ENCODE assay signal across 8 cellular contexts in the genomic region with DNA sequence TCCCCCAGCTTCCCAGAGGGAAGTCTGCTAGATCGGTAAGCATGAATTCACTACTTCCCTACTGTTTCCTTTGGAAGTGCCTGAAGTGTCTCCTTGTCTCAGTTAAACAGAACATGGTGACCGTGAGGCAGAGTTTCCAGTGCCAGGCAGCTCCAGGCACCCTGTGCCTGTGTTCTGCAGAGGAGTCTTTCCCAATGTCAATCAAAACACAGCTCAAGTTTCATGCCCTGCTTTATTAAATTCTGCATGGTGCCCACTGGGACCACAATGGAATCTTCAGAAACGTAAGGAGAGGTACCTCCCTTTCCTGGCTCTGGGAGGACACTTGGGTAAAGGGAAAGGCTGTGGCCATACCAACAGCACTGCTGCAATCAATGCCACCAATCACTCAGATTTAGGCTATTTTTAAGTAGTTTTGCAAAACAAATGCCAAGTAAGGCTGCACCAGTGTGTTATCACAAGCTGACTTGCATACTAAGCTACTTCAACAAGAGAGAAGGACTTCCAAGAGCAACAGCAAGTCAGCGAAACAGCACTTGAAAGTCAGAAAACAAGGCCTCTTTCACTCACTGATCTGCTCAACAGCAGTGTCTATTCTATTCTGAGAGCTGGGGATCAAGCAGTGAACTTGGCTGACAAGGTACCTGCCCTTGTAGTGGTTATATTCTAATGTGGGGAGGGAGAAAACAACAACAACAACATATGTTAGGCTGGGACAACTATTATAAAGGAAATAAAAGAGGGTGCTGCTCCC.
DNase-seq lines count a peak whose midpoint lies in the region; ATAC-seq and TF ChIP-seq lines count a peak whose summit lies in the region.

No MANE protein-coding gene starts in this region.

- TF ChIP-seq CTCF in KMS-11 (conservative IDR thresholded peaks at IDR 0.05; ENCODE audit: low read depth, low read length) = no peak

- H3K36me3 ChIP-seq in KMS-11 (ENCODE audit: insufficient read depth) (no peaks in the 10 kb centered on the region), adipocyte (ENCODE audit: control insufficient read depth, insufficient read depth, low read length, severe bottlenecking) (peaks cover 15% of the 10 kb centered on the region), iPS-20b (ENCODE audit: insufficient read depth, low read depth, low read length) (peaks cover 4% of the 10 kb centered on the region; the same call in 1 of the 2 replicates)

- H3K27me3 Mint-ChIP-seq in stimulated activated memory B cell treated with anti-CD40 and anti-IgM and Interleukin-4, amounts not matched to agents 10 μg/mL and 1 μg/mL and 100 μg/mL, for 72 hours = no peaks in the 10 kb centered on the region

- peak overlapping the region; percentile 30; the same call in 1 of the 2 replicates for H3K27ac ChIP-seq in KMS-11
- peak overlapping the region; percentile 10 for H3K27ac ChIP-seq in iPS-20b (ENCODE audit: low read length)

- peak overlapping the region; percentile 61 for H3K27ac Mint-ChIP-seq in stimulated activated memory B cell treated with anti-CD40 and anti-IgM and Interleukin-4, amounts not matched to agents 10 μg/mL and 1 μg/mL and 100 μg/mL, for 72 hours

- TF ChIP-seq POLR2A in GM18505 (IDR thresholded peaks at IDR 0.05; ENCODE audit: borderline replicate concordance, extremely low read depth, insufficient read depth, insufficient read length) = no peak

- H3K9me3 Mint-ChIP-seq in stimulated activated memory B cell treated with anti-CD40 and anti-IgM and Interleukin-4, amounts not matched to agents 10 μg/mL and 1 μg/mL and 100 μg/mL, for 72 hours = no peaks in the 10 kb centered on the region

- no peak overlapping the region for H2AFZ ChIP-seq in KMS-11 (ENCODE audit: low read depth)

- no peak for DNase-seq in adipocyte (ENCODE audit: low read depth)
- DNase-seq in NCI-H524 (lab: John Stamatoyannopoulos, UW) = no peak
- no peak for DNase-seq in activated gamma-delta T cell treated with Interleukin-2 at 50 U/mL for 16 hours

- H3K36me3 Mint-ChIP-seq in stimulated activated memory B cell treated with anti-CD40 and anti-IgM and Interleukin-4, amounts not matched to agents 10 μg/mL and 1 μg/mL and 100 μg/mL, for 72 hours = peaks cover 31% of the 10 kb centered on the region

- no peaks in the 10 kb centered on the region for H3K27me3 ChIP-seq in KMS-11 (ENCODE audit: insufficient read depth, low read depth)
- H3K27me3 ChIP-seq in adipocyte (replicated peaks; ENCODE audit: control insufficient read depth, insufficient read depth, low read length) = no peaks in the 10 kb centered on the region
- no peaks in the 10 kb centered on the region for H3K27me3 ChIP-seq in iPS-20b (ENCODE audit: insufficient read depth, low read length)

- peaks cover 61% of the 10 kb centered on the region for H3K4me1 Mint-ChIP-seq in stimulated activated memory B cell treated with anti-CD40 and anti-IgM and Interleukin-4, amounts not matched to agents 10 μg/mL and 1 μg/mL and 100 μg/mL, for 72 hours

- H3K9me3 ChIP-seq in adipocyte (ENCODE audit: control insufficient read depth, low read length) = no peaks in the 10 kb centered on the region
- H3K9me3 ChIP-seq in iPS-20b (ENCODE audit: insufficient read depth, low read depth, low read length) = no peaks in the 10 kb centered on the region

- no peak for ATAC-seq in stimulated activated memory B cell treated with anti-CD40 and anti-IgM and Interleukin-4, amounts not matched to agents 10 μg/mL and 1 μg/mL and 100 μg/mL, for 72 hours
- ATAC-seq in GM18505 (IDR thresholded peaks at IDR 0.05; ENCODE audit: unreplicated experiment) (no peak), GM19023 (IDR thresholded peaks at IDR 0.05; ENCODE audit: unreplicated experiment) (no peak)

- H3K4me3 Mint-ChIP-seq in stimulated activated memory B cell treated with anti-CD40 and anti-IgM and Interleukin-4, amounts not matched to agents 10 μg/mL and 1 μg/mL and 100 μg/mL, for 72 hours = no peak overlapping the region

- H3K4me1 ChIP-seq in KMS-11 (ENCODE audit: low read depth, poor library complexity, severe bottlenecking) (peaks cover 30% of the 10 kb centered on the region), adipocyte (ENCODE audit: control insufficient read depth, insufficient read depth, low read length) (peaks cover 28% of the 10 kb centered on the region), iPS-20b (ENCODE audit: insufficient read depth, low read length) (peaks cover 21% of the 10 kb centered on the region)

- no peaks in the 10 kb centered on the region for H4K20me1 ChIP-seq in KMS-11 (ENCODE audit: insufficient read depth)

- H3K4me3 ChIP-seq in KMS-11 (IDR thresholded peaks at IDR 0.05; ENCODE audit: insufficient read depth, low read depth, low read length) (no peak overlapping the region), adipocyte (ENCODE audit: low read length) (peak overlapping the region; percentile 43), iPS-20b (ENCODE audit: low read length) (no peak overlapping the region)

- peaks cover 5% of the 10 kb centered on the region; the same call in 1 of the 2 replicates for H3K79me2 ChIP-seq in KMS-11 (ENCODE audit: insufficient read depth, low read depth)

- H3K9ac ChIP-seq in KMS-11 (no peak overlapping the region), adipocyte (ENCODE audit: low read length) (peak overlapping the region; percentile 65), iPS-20b (ENCODE audit: low read depth, low read length) (peak overlapping the region; percentile 50; the same call in 1 of the 2 replicates)

- H3K4me2 ChIP-seq in KMS-11 = 0 out of 2 replicates have a peak overlapping the region, but pooled peaks have one; percentile 33
